Comparison of ENCODE assay signal across 20 cellular contexts in the genomic region with DNA sequence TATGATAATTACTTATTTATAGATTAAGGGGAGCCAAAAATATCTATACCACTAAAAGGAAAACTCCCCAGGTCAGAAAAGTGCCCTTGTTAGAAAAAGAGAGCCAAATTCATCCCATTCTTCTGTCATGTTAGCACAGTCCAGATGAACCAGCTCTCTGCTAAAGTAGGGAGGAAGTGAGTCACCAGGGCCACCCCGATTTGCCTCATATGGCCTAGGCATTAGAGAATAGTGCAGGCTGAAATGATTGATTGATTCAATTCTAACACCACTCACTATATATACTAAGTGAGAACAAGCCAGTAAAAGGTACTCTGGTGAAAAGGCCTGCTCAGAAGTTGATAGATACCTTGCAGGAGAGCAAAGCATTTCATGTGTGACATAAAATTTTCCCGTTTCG.
DNase-seq lines count a peak whose midpoint lies in the region; ATAC-seq and TF ChIP-seq lines count a peak whose summit lies in the region.
"Had no signal": no experiment of that assay in that cellular context is flagged by ENCODE, and none has a peak within 500 bp of the region (broad histone marks: within the 10 kb centered on the region; RNA-seq: fewer than 3 reads in every experiment).

No MANE protein-coding gene starts in this region.

- intact Hi-C loops in PC-3 (cut with micrococcal nuclease): no loop called here

- H3K4me2 ChIP-seq in PC-3 (ENCODE audit: low read length): no peak overlapping the region
- H3K4me2 ChIP-seq: GM23338 had no signal

- no peak overlapping the region for H3K27ac ChIP-seq in PC-3 (ENCODE audit: low read length)
- H3K27ac ChIP-seq: 22Rv1, SJSA1 had no signal

- no peaks in the 10 kb centered on the region for H3K9me3 Mint-ChIP-seq in activated T-helper 17 cell treated with anti-CD3 and anti-CD28 coated beads, Interleukin-2, amount 50 U/mL, for 72 hours
- H3K9me3 Mint-ChIP-seq: GM23338, HFFc6 had no signal

- no peak overlapping the region for H3K9ac ChIP-seq in PC-3 (ENCODE audit: low read length)

- H3K9me3 ChIP-seq in PC-3 (ENCODE audit: low read length): no peaks in the 10 kb centered on the region
- H3K9me3 ChIP-seq: SJSA1 had no signal

- H3F3A ChIP-seq in PC-3 (ENCODE audit: low read length, unreplicated experiment): no peaks in the 10 kb centered on the region

- BruUV-seq in PC-3 (replicated peaks; lab: Mats Ljungman, UMichigan): no TSS peak

- H3K4me1 ChIP-seq in PC-3 (ENCODE audit: insufficient read depth, low read length): no peaks in the 10 kb centered on the region
- H3K4me1 ChIP-seq: SJSA1 had no signal

- no peak overlapping the region for H3K4me3 ChIP-seq in fibroblast of mammary gland (ENCODE audit: control insufficient read depth, low read depth, low read length)
- H3K4me3 ChIP-seq in PC-3 (ENCODE audit: low read length): no peak overlapping the region
- H3K4me3 ChIP-seq: GM23338, SJSA1 had no signal

- H4K20me1 ChIP-seq in PC-3 (ENCODE audit: low read length): no peaks in the 10 kb centered on the region

- peak; percentile 66 for ATAC-seq in activated T-helper 17 cell treated with anti-CD3 and anti-CD28 coated beads, Interleukin-2, amount 50 U/mL, for 72 hours (replicated peaks)
- no peak for ATAC-seq in PC-3
- ATAC-seq: GM23338 had no signal

- no peaks in the 10 kb centered on the region for H3K27me3 ChIP-seq in PC-3 (ENCODE audit: low read length)
- H3K27me3 ChIP-seq: SJSA1 had no signal

- no peaks in the 10 kb centered on the region for H3K79me2 ChIP-seq in PC-3 (ENCODE audit: low read length)

- no peaks in the 10 kb centered on the region for H3K27me3 Mint-ChIP-seq in activated T-helper 17 cell treated with anti-CD3 and anti-CD28 coated beads, Interleukin-2, amount 50 U/mL, for 72 hours

- no peak overlapping the region for H3K27ac Mint-ChIP-seq in activated T-helper 17 cell treated with anti-CD3 and anti-CD28 coated beads, Interleukin-2, amount 50 U/mL, for 72 hours
- H3K27ac Mint-ChIP-seq: GM23338, H9, HFFc6 had no signal

- POLR2A ChIA-PET in PC-3 (lab: Charles Lee; ENCODE audit: unreplicated experiment): no interaction called here

- H3K36me3 ChIP-seq in PC-3 (ENCODE audit: low read depth, low read length): no peaks in the 10 kb centered on the region
- H3K36me3 ChIP-seq: SJSA1 had no signal

- no peaks in the 10 kb centered on the region for H3K36me3 Mint-ChIP-seq in activated T-helper 17 cell treated with anti-CD3 and anti-CD28 coated beads, Interleukin-2, amount 50 U/mL, for 72 hours (ENCODE audit: low read depth)

- no peaks in the 10 kb centered on the region for H3K9me2 ChIP-seq in PC-3 (replicated peaks; ENCODE audit: low read length)

- no peak for TF ChIP-seq CTCF in fibroblast of mammary gland (conservative IDR thresholded peaks at IDR 0.05; ENCODE audit: control insufficient read depth, insufficient read depth, low read depth, low read length)
- no peak for TF ChIP-seq CTCF in PC-3 (conservative IDR thresholded peaks at IDR 0.05; ENCODE audit: low read depth, low read length)

- DNase-seq in DMS53 (lab: John Stamatoyannopoulos, UW) (peak; percentile 2), DMS53 treated with DMSO at 0.1 percent for 48 hours (lab: John Stamatoyannopoulos, UW; ENCODE audit: unreplicated experiment) (no peak), M059J (ENCODE audit: low read depth) (peak; percentile 15), fibroblast of mammary gland (ENCODE audit: low read depth) (peak; percentile 12), PC-3 (no peak), T1000 (lab: John Stamatoyannopoulos, UW) (no peak)
- DNase-seq: Calu3, H9, HFFc6, KG1, NCI-H1694, NCI-H2029 treated with DMSO at 0.1 percent for 48 hours, NCI-H2227 treated with DMSO at 0.1 percent for 48 hours, NCI-H526 treated with DMSO at 0.1 percent for 48 hours, Right ventricle myocardium superior, RPMI8226 had no signal

- H2AFZ ChIP-seq in PC-3 (ENCODE audit: low read length): no peak overlapping the region
- H2AFZ ChIP-seq: GM23338 had no signal

- no peaks in the 10 kb centered on the region for H3K4me1 Mint-ChIP-seq in activated T-helper 17 cell treated with anti-CD3 and anti-CD28 coated beads, Interleukin-2, amount 50 U/mL, for 72 hours
- H3K4me1 Mint-ChIP-seq: GM23338, H9 had no signal

- CTCF ChIA-PET in PC-3 (lab: Charles Lee): no interaction called here

- H3K4me3 Mint-ChIP-seq in activated T-helper 17 cell treated with anti-CD3 and anti-CD28 coated beads, Interleukin-2, amount 50 U/mL, for 72 hours: no peak overlapping the region
- H3K4me3 Mint-ChIP-seq: GM23338, H9, HFFc6 had no signal

Comparison
In these comparisons a context has a peak if more than half of its experiments do, and no peak if none do; other contexts are left out.
1. DNase-seq: peak in DMS53 (single experiment), M059J (single experiment) and fibroblast of mammary gland (single experiment); none in DMS53 treated with DMSO at 0.1 percent for 48 hours (single experiment), PC-3 (single experiment) and T1000 (single experiment).